Comparison of ENCODE assay signal across 29 cellular contexts in the genomic region with DNA sequence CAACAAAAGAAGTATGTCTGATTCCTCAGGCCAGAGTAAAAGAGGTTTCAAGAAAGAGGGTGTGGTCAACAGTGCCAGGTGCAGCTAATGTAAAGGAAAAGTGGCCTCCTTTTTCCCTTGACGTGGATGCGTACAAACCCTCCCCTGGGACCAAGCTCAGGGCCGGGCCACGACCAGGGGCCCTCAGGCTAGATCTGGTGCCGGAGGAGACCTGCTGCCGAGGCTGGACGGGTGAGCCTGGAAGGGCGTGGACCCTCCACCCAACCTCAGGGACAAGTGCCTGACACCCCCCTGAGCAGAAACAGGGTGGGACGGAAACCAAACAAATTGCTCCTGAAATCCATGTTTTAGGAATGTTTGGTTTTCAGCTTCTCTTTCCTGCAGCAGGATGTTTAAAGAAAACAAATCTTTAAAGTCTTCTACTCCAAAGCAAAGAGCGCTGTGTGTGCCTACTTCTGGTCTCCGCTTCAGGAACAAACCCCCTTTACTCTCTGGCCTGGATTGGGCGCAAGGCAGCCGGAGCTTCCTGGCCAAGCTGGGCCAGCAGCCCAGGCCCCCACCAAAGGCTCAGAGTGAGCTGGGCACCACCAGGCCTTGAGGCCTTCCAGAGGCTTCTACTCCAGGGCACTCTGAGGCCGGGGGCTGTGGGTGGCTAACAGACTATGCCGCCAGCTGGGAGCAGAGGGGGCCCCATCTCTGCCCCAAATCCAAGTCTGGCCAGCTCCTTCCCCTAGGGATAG. TPM values are rescaled to one million over a fixed set of nuclear protein-coding genes. Genes with fewer than 3 reads are reported as not detected.
DNase-seq lines count a peak whose midpoint lies in the region; ATAC-seq and TF ChIP-seq lines count a peak whose summit lies in the region.
"Had no signal": no experiment of that assay in that cellular context is flagged by ENCODE, and none has a peak within 500 bp of the region (broad histone marks: within the 10 kb centered on the region; RNA-seq: fewer than 3 reads in every experiment).

No MANE protein-coding gene starts in this region.

- peaks cover 6% of the 10 kb centered on the region for H3K4me1 ChIP-seq in GM23338 (ENCODE audit: insufficient read depth)
- H3K4me1 ChIP-seq in osteoblast (ENCODE audit: insufficient read depth, low read length) = no peaks in the 10 kb centered on the region
- H3K4me1 ChIP-seq: Caco-2 had no signal

- no peak for ATAC-seq in GM23338
- ATAC-seq: activated CD4-positive, alpha-beta T cell treated with anti-CD3 and anti-CD28 coated beads for 36 hours; gastrocnemius medialis had no signal

- H3K4me1 Mint-ChIP-seq in GM23338 = peaks cover 24% of the 10 kb centered on the region

- H3K36me3 ChIP-seq in GM23338 (ENCODE audit: insufficient read depth) = no peaks in the 10 kb centered on the region
- no peaks in the 10 kb centered on the region for H3K36me3 ChIP-seq in osteoblast (ENCODE audit: insufficient read depth, low read length)
- H3K36me3 ChIP-seq: BE2C, esophagus muscularis mucosa, gastrocnemius medialis, thoracic aorta had no signal

- no peaks in the 10 kb centered on the region for H3K9me2 ChIP-seq in GM23338 (ENCODE audit: insufficient read depth)

- H3K4me2 ChIP-seq in GM23338 (no peak overlapping the region), osteoblast (ENCODE audit: insufficient read depth, low read length) (no peak overlapping the region)

- no peak overlapping the region for H3K4me3 ChIP-seq in GM23338
- no peak overlapping the region for H3K4me3 ChIP-seq in osteoblast (ENCODE audit: insufficient read depth, low read length)
- H3K4me3 ChIP-seq: esophagus muscularis mucosa, gastrocnemius medialis, skin epidermis, thoracic aorta had no signal

- 0 out of 2 replicates have a peak, but pooled peaks cover 3% of the 10 kb centered on the region for H3F3A ChIP-seq in GM23338 (replicated peaks; ENCODE audit: low read depth)

- no peaks in the 10 kb centered on the region; the same call in 2 of the 3 replicates for H3K9me3 Mint-ChIP-seq in GM23338
- H3K9me3 Mint-ChIP-seq: activated naive CD8-positive, alpha-beta T cell treated with anti-CD3 and anti-CD28 coated beads, Interleukin-2, amount 10 ng/mL, durations not matched to agents 7 days and 5 days had no signal

- H3K36me3 Mint-ChIP-seq in GM23338 (ENCODE audit: low read depth) = no peaks in the 10 kb centered on the region
- H3K36me3 Mint-ChIP-seq: activated naive CD8-positive, alpha-beta T cell treated with anti-CD3 and anti-CD28 coated beads, Interleukin-2, amount 10 ng/mL, durations not matched to agents 7 days and 5 days had no signal

- peaks cover 8% of the 10 kb centered on the region for H3K27me3 Mint-ChIP-seq in GM23338 (ENCODE audit: insufficient read depth, low read depth, poor library complexity)
- H3K27me3 Mint-ChIP-seq: activated CD4-positive, alpha-beta T cell treated with anti-CD3 and anti-CD28 coated beads for 36 hours; activated naive CD8-positive, alpha-beta T cell treated with anti-CD3 and anti-CD28 coated beads, Interleukin-2, amount 10 ng/mL, durations not matched to agents 7 days and 5 days had no signal

- H3K27me3 ChIP-seq in GM23338 (ENCODE audit: insufficient read depth) (no peaks in the 10 kb centered on the region), osteoblast (ENCODE audit: insufficient read depth, low read length) (no peaks in the 10 kb centered on the region)
- H3K27me3 ChIP-seq: BE2C, esophagus muscularis mucosa, gastrocnemius medialis had no signal

- H2AFZ ChIP-seq in GM23338 (peak overlapping the region; percentile 59; the same call in 1 of the 2 replicates), osteoblast (ENCODE audit: low read length) (no peak overlapping the region)

- H3K27ac ChIP-seq in GM23338 (ENCODE audit: low read depth) = no peak overlapping the region
- peak overlapping the region; percentile 58 for H3K27ac ChIP-seq in caudate nucleus (ENCODE audit: low read depth, low read length)
- no peak overlapping the region for H3K27ac ChIP-seq in osteoblast (ENCODE audit: low read depth, low read length)
- H3K27ac ChIP-seq: 22Rv1, esophagus muscularis mucosa, gastrocnemius medialis, thoracic aorta had no signal

- DNase-seq in DMS79 treated with DMSO at 0.1 percent for 48 hours (lab: John Stamatoyannopoulos, UW) = peak; percentile 20
- DNase-seq in DMS79 (lab: John Stamatoyannopoulos, UW) = no peak
- DNase-seq in GM23338 (ENCODE audit: low spot score) = no peak
- DNase-seq in caudate nucleus (lab: John Stamatoyannopoulos, UW) = peak in 30 of 61 donors; percentile 12 to 67 (median 30)
- DNase-seq in osteoblast (ENCODE audit: insufficient read length, low spot score, missing footprints) = peak; percentile 36
- no peak for DNase-seq in T-helper 2 cell
- DNase-seq in cerebellar cortex (ENCODE audit: low spot score) = no peak
- no peak for DNase-seq in occipital lobe (lab: John Stamatoyannopoulos, UW)
- DNase-seq: activated CD4-positive, alpha-beta T cell treated with anti-CD3 and anti-CD28 coated beads for 36 hours; activated naive CD8-positive, alpha-beta T cell treated with anti-CD3 and anti-CD28 coated beads, Interleukin-2, amount 10 ng/mL, durations not matched to agents 7 days and 5 days; BE2C; Caco-2; effector memory CD4-positive, alpha-beta T cell; gastrocnemius medialis; IMR-90; islet precursor cell; NCI-H146; NCI-H2227 treated with DMSO at 0.1 percent for 48 hours; NCI-H82; Right ventricle myocardium superior; stimulated activated naive CD4-positive, alpha-beta T cell had no signal

- no peaks in the 10 kb centered on the region for H3K9me3 ChIP-seq in osteoblast (ENCODE audit: low read depth, low read length)
- H3K9me3 ChIP-seq: BE2C, Caco-2, esophagus muscularis mucosa, gastrocnemius medialis, thoracic aorta had no signal

- H3K27ac Mint-ChIP-seq in GM23338 = no peak overlapping the region
- H3K27ac Mint-ChIP-seq: activated naive CD8-positive, alpha-beta T cell treated with anti-CD3 and anti-CD28 coated beads, Interleukin-2, amount 10 ng/mL, durations not matched to agents 7 days and 5 days had no signal

- TF ChIP-seq CTCF in GM23338 (conservative IDR thresholded peaks at IDR 0.05; ENCODE audit: low read depth in 2 of 2) (no peak), osteoblast (IDR thresholded peaks at IDR 0.05; ENCODE audit: extremely low read depth, low read depth, low read length) (no peak)

- H3K79me2 ChIP-seq in GM23338 (replicated peaks; ENCODE audit: insufficient read depth) (no peaks in the 10 kb centered on the region), osteoblast (ENCODE audit: insufficient read depth, low read length) (no peaks in the 10 kb centered on the region)

- no peaks in the 10 kb centered on the region for H4K20me1 ChIP-seq in GM23338 (replicated peaks; ENCODE audit: insufficient read depth)
- H4K20me1 ChIP-seq in osteoblast (ENCODE audit: insufficient read depth, low read length) = no peaks in the 10 kb centered on the region

- no peak overlapping the region for H3K4me3 Mint-ChIP-seq in GM23338
- H3K4me3 Mint-ChIP-seq: activated CD4-positive, alpha-beta T cell treated with anti-CD3 and anti-CD28 coated beads for 36 hours; activated naive CD8-positive, alpha-beta T cell treated with anti-CD3 and anti-CD28 coated beads, Interleukin-2, amount 10 ng/mL, durations not matched to agents 7 days and 5 days had no signal

TF ChIP-seq in GM23338, 12 proteins besides CTCF, POLR2A, EP300 and RAD21:
- TF ChIP-seq JUNB (IDR thresholded peaks at IDR 0.05; ENCODE audit: unreplicated experiment) = no peak
- no peak for TF ChIP-seq STAT1 (IDR thresholded peaks at IDR 0.05; ENCODE audit: unreplicated experiment)
- TF ChIP-seq, protein P1, sequence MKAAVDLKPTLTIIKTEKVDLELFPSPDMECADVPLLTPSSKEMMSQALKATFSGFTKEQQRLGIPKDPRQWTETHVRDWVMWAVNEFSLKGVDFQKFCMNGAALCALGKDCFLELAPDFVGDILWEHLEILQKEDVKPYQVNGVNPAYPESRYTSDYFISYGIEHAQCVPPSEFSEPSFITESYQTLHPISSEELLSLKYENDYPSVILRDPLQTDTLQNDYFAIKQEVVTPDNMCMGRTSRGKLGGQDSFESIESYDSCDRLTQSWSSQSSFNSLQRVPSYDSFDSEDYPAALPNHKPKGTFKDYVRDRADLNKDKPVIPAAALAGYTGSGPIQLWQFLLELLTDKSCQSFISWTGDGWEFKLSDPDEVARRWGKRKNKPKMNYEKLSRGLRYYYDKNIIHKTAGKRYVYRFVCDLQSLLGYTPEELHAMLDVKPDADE (IDR thresholded peaks at IDR 0.05) = no peak
- TF ChIP-seq POLR2AphosphoS5 (IDR thresholded peaks at IDR 0.05; ENCODE audit: low read depth) = no peak
- no peak for TF ChIP-seq EZH2 (IDR thresholded peaks at IDR 0.05; ENCODE audit: low read depth, unreplicated experiment)

RNA-seq across cellular contexts. Expression of a gene that starts 21.4 kb away (rescaled TPM):
- total RNA-seq in GM23338 (2014; rRNA removed; shearing (Covaris generic)) = 1.3 TPM in 1 of 2 replicates, not detected in the other
- polyA plus RNA-seq in GM23338 (2016; fragmentation: Nextera tagmentation; extraction: Ambion mirVana) = 15.4 and 15.7 TPM in 2 replicates
- total RNA-seq in osteoblast (not detected in 2 replicates), occipital lobe (not detected)
- total RNA-seq: activated CD4-positive, alpha-beta T cell treated with anti-CD3 and anti-CD28 coated beads for 36 hours; activated naive CD8-positive, alpha-beta T cell treated with anti-CD3 and anti-CD28 coated beads, Interleukin-2, amount 10 ng/mL, durations not matched to agents 7 days and 5 days; Caco-2; chondrocyte; esophagus muscularis mucosa; gastrocnemius medialis; IMR-90; lower leg skin; MCF 10A; pulmonary artery endothelial cell; Right ventricle myocardium superior had no signal

RNA-seq across cellular contexts. Expression of a gene that starts 26.6 kb away (rescaled TPM):
- 4.0 and 4.5 TPM in 2 replicates for total RNA-seq in GM23338 (2014; rRNA removed; shearing (Covaris generic))
- polyA plus RNA-seq in GM23338 (2016; fragmentation: Nextera tagmentation; extraction: Ambion mirVana) = 6.7 and 7.1 TPM in 2 replicates
- total RNA-seq in osteoblast (not detected in 2 replicates), occipital lobe (not detected)
- total RNA-seq: activated CD4-positive, alpha-beta T cell treated with anti-CD3 and anti-CD28 coated beads for 36 hours; activated naive CD8-positive, alpha-beta T cell treated with anti-CD3 and anti-CD28 coated beads, Interleukin-2, amount 10 ng/mL, durations not matched to agents 7 days and 5 days; Caco-2; chondrocyte; esophagus muscularis mucosa; IMR-90; lower leg skin; MCF 10A; pulmonary artery endothelial cell; Right ventricle myocardium superior; thoracic aorta had no signal
- polyA plus RNA-seq: IMR-90 had no signal

Comparison
In these comparisons a context has a peak if more than half of its experiments do, and no peak if none do; other contexts are left out.
1. DNase-seq: peak in DMS79 treated with DMSO at 0.1 percent for 48 hours (single experiment) and osteoblast (single experiment); none in DMS79 (single experiment), GM23338 (single experiment), T-helper 2 cell (0 of 5), cerebellar cortex (single experiment) and occipital lobe (single experiment).